In genomic region chr2:148022882-148023281, GRCh38 we compare ENCODE assay signal across 10 cellular contexts. TPM values are rescaled to one million over a fixed set of nuclear protein-coding genes. Genes with fewer than 3 reads are reported as not detected.
A peak's percentile ranks its signal among the peaks of the same experiment; 100 is the strongest.
DNase-seq lines count a peak whose midpoint lies in the region; ATAC-seq and TF ChIP-seq lines count a peak whose summit lies in the region.
"Had no signal": no experiment of that assay in that cellular context is flagged by ENCODE, and none has a peak within 500 bp of the region (broad histone marks: within the 10 kb centered on the region; RNA-seq: fewer than 3 reads in every experiment).

No MANE protein-coding gene starts in this region.

- peaks cover 7% of the 10 kb centered on the region for H3K36me3 Mint-ChIP-seq in Caco-2 (ENCODE audit: insufficient read depth, unreplicated experiment)
- no peaks in the 10 kb centered on the region for H3K36me3 Mint-ChIP-seq in chondrocyte (ENCODE audit: low read depth)
- H3K36me3 Mint-ChIP-seq in neural crest cell (ENCODE audit: low read depth), result no peaks in the 10 kb centered on the region

- H4K20me1 ChIP-seq in Loucy (ENCODE audit: insufficient read depth, low read length, poor library complexity, severe bottlenecking), result peaks cover 71% of the 10 kb centered on the region

- no peaks in the 10 kb centered on the region for H3K36me3 ChIP-seq in Caco-2 (ENCODE audit: control insufficient read depth, insufficient read depth, low read length)
- H3K36me3 ChIP-seq in Loucy (ENCODE audit: insufficient read depth, low read length), result no peaks in the 10 kb centered on the region
- H3K36me3 ChIP-seq: thyroid gland had no signal

- H3K4me3 ChIP-seq in Caco-2 (ENCODE audit: low read depth, low read length) (no peak overlapping the region), Loucy (ENCODE audit: low read length, poor library complexity, severe bottlenecking) (peak overlapping the region; percentile 88)
- H3K4me3 ChIP-seq: thyroid gland had no signal

- POLR2A ChIA-PET in Caco-2 (lab: Charles Lee), result no interaction called here

- no peak for ATAC-seq in HG03342 (IDR thresholded peaks at IDR 0.05; ENCODE audit: unreplicated experiment)
- no peak for ATAC-seq in GM18909 (IDR thresholded peaks at IDR 0.05; ENCODE audit: poor library complexity, unreplicated experiment)

- H3K9me3 ChIP-seq in Caco-2 (no peaks in the 10 kb centered on the region), Loucy (ENCODE audit: insufficient read depth, low read depth, low read length) (no peaks in the 10 kb centered on the region)
- H3K9me3 ChIP-seq: thyroid gland had no signal

- H3K4me3 Mint-ChIP-seq in Caco-2 (ENCODE audit: unreplicated experiment) (peak overlapping the region; percentile 34), chondrocyte (ENCODE audit: unreplicated experiment) (peak overlapping the region; percentile 100), neural crest cell (peak overlapping the region; percentile 100)

- no peaks in the 10 kb centered on the region for H3K27me3 ChIP-seq in Caco-2 (replicated peaks; ENCODE audit: control insufficient read depth, insufficient read depth, low read length)
- H3K27me3 ChIP-seq in Loucy (ENCODE audit: insufficient read depth, low read length, poor library complexity, severe bottlenecking), result no peaks in the 10 kb centered on the region
- H3K27me3 ChIP-seq: thyroid gland had no signal

- H3K4me2 ChIP-seq in Loucy (ENCODE audit: low read depth, low read length, poor library complexity, severe bottlenecking), result peak overlapping the region; percentile 95

- peaks cover 15% of the 10 kb centered on the region for H3K4me1 Mint-ChIP-seq in Caco-2 (ENCODE audit: low read depth, unreplicated experiment)
- H3K4me1 Mint-ChIP-seq in chondrocyte (ENCODE audit: low read depth), result peaks cover 44% of the 10 kb centered on the region
- H3K4me1 Mint-ChIP-seq in neural crest cell, result peaks cover 53% of the 10 kb centered on the region

- CTCF ChIA-PET in Caco-2 (lab: Charles Lee), result no interaction called here

- H3K27me3 Mint-ChIP-seq in Caco-2 (ENCODE audit: insufficient read depth, unreplicated experiment) (no peaks in the 10 kb centered on the region), chondrocyte (ENCODE audit: low read depth) (no peaks in the 10 kb centered on the region), neural crest cell (ENCODE audit: low read depth) (no peaks in the 10 kb centered on the region)

- H2AFZ ChIP-seq in Loucy (ENCODE audit: low read length), result no peak overlapping the region

- peaks cover 79% of the 10 kb centered on the region for H3K79me2 ChIP-seq in Loucy (ENCODE audit: insufficient read depth, low read length)

- intact Hi-C loops in Caco-2 (cut with micrococcal nuclease; ENCODE audit: unreplicated experiment), result loop anchor here (5.0 to 10.0 kb wide), 2 partner anchors 96 to 622 kb away; partner anchors contain the start of gene EPC2

- H3K9me3 Mint-ChIP-seq in Caco-2 (ENCODE audit: unreplicated experiment) (no peaks in the 10 kb centered on the region), chondrocyte (ENCODE audit: low read depth) (no peaks in the 10 kb centered on the region), neural crest cell (no peaks in the 10 kb centered on the region)

- DNase-seq in Caco-2 (no peak), chondrocyte (ENCODE audit: low spot score) (no peak), neural crest cell (ENCODE audit: low read depth, low spot score) (no peak), HPDE6-E6E7 (ENCODE audit: extremely low spot score) (no peak)
- no peak for DNase-seq in central memory CD4-positive, alpha-beta T cell
- DNase-seq: dermis blood vessel endothelial cell, thyroid gland had no signal

- no peaks in the 10 kb centered on the region for H3K9me2 ChIP-seq in Loucy (replicated peaks; ENCODE audit: low read depth, low read length)

- TF ChIP-seq CTCF in Caco-2 (IDR thresholded peaks at IDR 0.05; ENCODE audit: insufficient read depth in 1 of 2, low read depth in 1 of 2, low read length in 1 of 2, severe bottlenecking in 1 of 2, unreplicated experiment in 1 of 2) (no peak), Loucy (conservative IDR thresholded peaks at IDR 0.05; ENCODE audit: low read length) (no peak), chondrocyte (IDR thresholded peaks at IDR 0.05) (no peak), neural crest cell (conservative IDR thresholded peaks at IDR 0.05) (no peak)

- H3F3A ChIP-seq in Loucy (ENCODE audit: low read depth), result peaks cover 5% of the 10 kb centered on the region; the same call in 1 of the 2 replicates

- H3K27ac Mint-ChIP-seq in Caco-2 (ENCODE audit: unreplicated experiment) (no peak overlapping the region), chondrocyte (ENCODE audit: unreplicated experiment) (peak overlapping the region; percentile 23), neural crest cell (ENCODE audit: unreplicated experiment) (no peak overlapping the region)

- H3K9ac ChIP-seq in Loucy (ENCODE audit: low read depth, low read length, poor library complexity, severe bottlenecking), result peak overlapping the region; percentile 84

- peaks cover 6% of the 10 kb centered on the region; the same call in 1 of the 2 replicates for H3K4me1 ChIP-seq in Caco-2
- peaks cover 66% of the 10 kb centered on the region for H3K4me1 ChIP-seq in Loucy (ENCODE audit: insufficient read depth, low read length, poor library complexity, severe bottlenecking)

- BruUV-seq in Caco-2 (replicated peaks; lab: Mats Ljungman, UMichigan), result no TSS peak

RNA-seq across cellular contexts. Expression of gene MBD5, which starts 2.0 kb away (rescaled TPM):
- 23.7 and 27.5 TPM in 2 replicates for total RNA-seq in Caco-2 (2022)
- 31.1 to 60.5 TPM (median 34.6 TPM) in 3 replicates for total RNA-seq in chondrocyte
- total RNA-seq in neural crest cell, result 40.8 and 51.1 TPM in 2 replicates

RNA-seq across cellular contexts. Expression of gene ORC4, which starts 2.3 kb away (rescaled TPM):
- total RNA-seq in Caco-2 (2022), result 56.3 and 59.9 TPM in 2 replicates
- total RNA-seq in chondrocyte, result 28.5 to 29.8 TPM (median 28.6 TPM) in 3 replicates
- total RNA-seq in neural crest cell, result 63.9 and 65.1 TPM in 2 replicates

Comparison
In these comparisons a context has a peak if more than half of its experiments do, and no peak if none do; other contexts are left out.
1. H3K4me3 Mint-ChIP-seq: peak in every context shown above with its lines; median percentile 100 in chondrocyte; 100 in neural crest cell; 34 in Caco-2.